24 cellular contexts compared by ENCODE assay signal in genomic region chr3:115248274-115248673, GRCh38.
A peak's percentile ranks its signal among the peaks of the same experiment; 100 is the strongest.
DNase-seq lines count a peak whose midpoint lies in the region; TF ChIP-seq lines count a peak whose summit lies in the region.
"Had no signal": no experiment of that assay in that cellular context is flagged by ENCODE, and none has a peak within 500 bp of the region (broad histone marks: within the 10 kb centered on the region; RNA-seq: fewer than 3 reads in every experiment).

No MANE protein-coding gene starts in this region.

- no peak for TF ChIP-seq CTCF in fibroblast of pulmonary artery (IDR thresholded peaks at IDR 0.05; ENCODE audit: low read length, missing control alignments)
- TF ChIP-seq CTCF in adrenal gland (IDR thresholded peaks at IDR 0.05): no peak

- H3K9me2 ChIP-seq in GM23248 (ENCODE audit: insufficient read depth): no peaks in the 10 kb centered on the region

- H4K20me1 ChIP-seq in GM23248 (ENCODE audit: insufficient read depth): no peaks in the 10 kb centered on the region

- no peaks in the 10 kb centered on the region for H3K79me2 ChIP-seq in GM23248 (ENCODE audit: insufficient read depth)

- TF ChIP-seq POLR2A in adrenal gland (IDR thresholded peaks at IDR 0.05): no peak

- no peak overlapping the region for H3K9ac ChIP-seq in GM23248

- intact Hi-C loops in adrenal gland (cut with DNase I): no loop called here

- H3K27me3 ChIP-seq in GM23248 (replicated peaks; ENCODE audit: insufficient read depth) (no peaks in the 10 kb centered on the region), adrenal gland (no peaks in the 10 kb centered on the region)
- H3K27me3 ChIP-seq: gastroesophageal sphincter, testis had no signal

- H3K27ac ChIP-seq in GM23248 (peak overlapping the region; percentile 39), adrenal gland (no peak overlapping the region)
- H3K27ac ChIP-seq: gastroesophageal sphincter, testis had no signal

- H3F3A ChIP-seq in GM23248 (ENCODE audit: insufficient read depth): peaks cover 33% of the 10 kb centered on the region

- peak overlapping the region; percentile 19 for H3K4me2 ChIP-seq in GM23248 (ENCODE audit: unreplicated experiment)

- WGBS in GM23248 (ENCODE audit: low coverage in 1 of 2, low lambda C conversion rate in 2 of 2, missing lambda C conversion rate in 2 of 2), 2 experiments: 7 to 10% methylated on average over 2 of the region's 2 CpGs
- WGBS in adrenal gland, 4 donors: 77 to 82% (median 78%) methylated on average over 2 of the region's 2 CpGs

- no peak overlapping the region for H2AFZ ChIP-seq in GM23248

- H3K36me3 ChIP-seq in GM23248 (ENCODE audit: low read depth) (no peaks in the 10 kb centered on the region), adrenal gland (replicated peaks in 1 of 2) (no peaks in the 10 kb centered on the region)
- H3K36me3 ChIP-seq: gastroesophageal sphincter had no signal

- H3K9me3 ChIP-seq in GM23248 (ENCODE audit: low read depth) (no peaks in the 10 kb centered on the region), adrenal gland (replicated peaks in 1 of 3) (no peaks in the 10 kb centered on the region)
- H3K9me3 ChIP-seq: Caco-2, gastroesophageal sphincter, testis had no signal

- H3K4me3 ChIP-seq in GM23248: no peak overlapping the region
- H3K4me3 ChIP-seq in fibroblast of pulmonary artery (replicated peaks; ENCODE audit: low read depth, low read length): no peak overlapping the region
- H3K4me3 ChIP-seq in adrenal gland: no peak overlapping the region
- H3K4me3 ChIP-seq: gastroesophageal sphincter, testis had no signal

- in situ Hi-C loops in GM23248 (cut with MboI): no loop called here

- peaks cover 46% of the 10 kb centered on the region for H3K4me1 ChIP-seq in GM23248 (ENCODE audit: insufficient read depth)
- no peaks in the 10 kb centered on the region for H3K4me1 ChIP-seq in adrenal gland (replicated peaks in 1 of 2)
- H3K4me1 ChIP-seq: Caco-2, gastroesophageal sphincter, testis had no signal

- DNase-seq in GM23248 (peak; percentile 80), RKO (ENCODE audit: low spot score) (peak; percentile 78), fibroblast of pulmonary artery (ENCODE audit: low read depth) (peak; percentile 49), H4 (ENCODE audit: low spot score) (no peak), adrenal gland (no peak), SKM-1 treated with dmso at 0.1 percent for 144 hours (lab: John Stamatoyannopoulos, UW; ENCODE audit: unreplicated experiment) (no peak), superior temporal gyrus (ENCODE audit: extremely low spot score) (no peak)
- DNase-seq: activated CD4-positive, CD25-positive, alpha-beta regulatory T cell treated with anti-CD3 and anti-CD28 coated beads, Interleukin-2, amount 50 U/mL, for 72 hours; activated naive CD4-positive, alpha-beta T cell treated with Interleukin-2 at 50 U/mL for 16 hours; activated T-cell treated with anti-CD3 and anti-CD28 coated beads, Interleukin-2, amount 50 U/mL, for 24 hours; aorta; Caco-2; erythroblast; H7; islet precursor cell; MM.1S; NCI-H1436 treated with DMSO at 0.1 percent for 48 hours; NCI-H524 treated with DMSO at 0.1 percent for 48 hours; nephron progenitor cell; posterior cingulate gyrus; stimulated activated naive B cell treated with anti-CD40 and anti-IgM and Interleukin-4, amounts not matched to agents 10 μg/mL and 1 μg/mL and 100 μg/mL, for 72 hours; T-cell; testis had no signal

Comparison
In these comparisons a context has a peak if more than half of its experiments do, and no peak if none do; other contexts are left out.
1. DNase-seq: peak in GM23248 (single experiment), RKO (single experiment) and fibroblast of pulmonary artery (single experiment); none in H4 (single experiment), adrenal gland (0 of 7), SKM-1 treated with dmso at 0.1 percent for 144 hours (single experiment) and superior temporal gyrus (single experiment).